ENCODE assay signal across 13 cellular contexts in genomic region chr14:103293465-103293864, GRCh38.
"Had no signal": no experiment of that assay in that cellular context is flagged by ENCODE, and none has a peak within 500 bp of the region (broad histone marks: within the 10 kb centered on the region; RNA-seq: fewer than 3 reads in every experiment).

No MANE protein-coding gene starts in this region.

- H3K36me3 Mint-ChIP-seq: activated naive CD4-positive, alpha-beta T cell treated with anti-CD3 and anti-CD28 coated beads, Interleukin-2, amount 50 U/mL, for 24 hours; activated naive CD8-positive, alpha-beta T cell treated with anti-CD3 and anti-CD28 coated beads, Interleukin-2, amount 10 ng/mL, durations not matched to agents 7 days and 5 days had no signal

- H3K4me1 ChIP-seq: ascending aorta had no signal

- DNase-seq: activated gamma-delta T cell, NCI-H1436 treated with DMSO at 0.1 percent for 48 hours, NCI-H524 treated with DMSO at 0.1 percent for 48 hours had no signal

- H3K27ac Mint-ChIP-seq: activated CD4-positive, alpha-beta T cell treated with anti-CD3 and anti-CD28 coated beads, Interleukin-2, amount 10 ng/mL, durations not matched to agents 24 days and 14 days; activated CD8-positive, alpha-beta T cell treated with anti-CD3 and anti-CD28 coated beads for 36 hours; activated naive CD8-positive, alpha-beta T cell treated with anti-CD3 and anti-CD28 coated beads, Interleukin-2, amount 10 ng/mL, durations not matched to agents 7 days and 5 days; activated T-cell treated with anti-CD3 and anti-CD28 coated beads, Interleukin-2, amount 50 U/mL, for 72 hours; activated T-helper 2 cell treated with anti-CD3 and anti-CD28 coated beads, Interferon-gamma antibody, Interleukin-2, Interleukin-4, amounts not matched to agents 10 μg/mL and 5 μg/mL and 100 μg/mL, durations not matched to agents 14 hours and 24 hours and 36 hours; T-helper 1 cell treated with Interleukin-12 subunit alpha and Interleukin-12 subunit beta and Interleukin-4 antibody, amounts not matched to agents 30 μg/mL and 1 μg/mL, for 36 hours; T-helper 2 cell treated with Interferon-gamma antibody and Interleukin-4, amounts not matched to agents 5 μg/mL and 100 μg/mL, for 36 hours had no signal

- H3K27me3 ChIP-seq: ascending aorta had no signal

- H3K36me3 ChIP-seq: ascending aorta had no signal

- H3K27ac ChIP-seq: ascending aorta, RWPE1 had no signal

- H3K9me3 ChIP-seq: ascending aorta had no signal

- H3K9me3 Mint-ChIP-seq: activated CD4-positive, alpha-beta T cell treated with anti-CD3 and anti-CD28 coated beads, Interleukin-2, amount 10 ng/mL, durations not matched to agents 24 days and 14 days; activated CD8-positive, alpha-beta T cell treated with anti-CD3 and anti-CD28 coated beads for 36 hours; activated naive CD4-positive, alpha-beta T cell treated with anti-CD3 and anti-CD28 coated beads, Interleukin-2, amount 50 U/mL, for 24 hours; activated naive CD8-positive, alpha-beta T cell treated with anti-CD3 and anti-CD28 coated beads, Interleukin-2, amount 10 ng/mL, durations not matched to agents 7 days and 5 days; activated T-cell treated with anti-CD3 and anti-CD28 coated beads, Interleukin-2, amount 50 U/mL, for 72 hours; activated T-helper 2 cell treated with anti-CD3 and anti-CD28 coated beads, Interferon-gamma antibody, Interleukin-2, Interleukin-4, amounts not matched to agents 10 μg/mL and 5 μg/mL and 100 μg/mL, durations not matched to agents 14 hours and 24 hours and 36 hours; T-helper 1 cell treated with Interleukin-12 subunit alpha and Interleukin-12 subunit beta and Interleukin-4 antibody, amounts not matched to agents 30 μg/mL and 1 μg/mL, for 36 hours; T-helper 2 cell treated with Interferon-gamma antibody and Interleukin-4, amounts not matched to agents 5 μg/mL and 100 μg/mL, for 36 hours had no signal

- H3K4me3 ChIP-seq: ascending aorta had no signal

- H3K4me3 Mint-ChIP-seq: activated CD4-positive, alpha-beta T cell treated with anti-CD3 and anti-CD28 coated beads, Interleukin-2, amount 10 ng/mL, durations not matched to agents 24 days and 14 days; activated CD8-positive, alpha-beta T cell treated with anti-CD3 and anti-CD28 coated beads for 36 hours; activated naive CD4-positive, alpha-beta T cell treated with anti-CD3 and anti-CD28 coated beads, Interleukin-2, amount 50 U/mL, for 24 hours; activated naive CD8-positive, alpha-beta T cell treated with anti-CD3 and anti-CD28 coated beads, Interleukin-2, amount 10 ng/mL, durations not matched to agents 7 days and 5 days; activated T-cell treated with anti-CD3 and anti-CD28 coated beads, Interleukin-2, amount 50 U/mL, for 72 hours; T-helper 1 cell treated with Interleukin-12 subunit alpha and Interleukin-12 subunit beta and Interleukin-4 antibody, amounts not matched to agents 30 μg/mL and 1 μg/mL, for 36 hours; T-helper 2 cell treated with Interferon-gamma antibody and Interleukin-4, amounts not matched to agents 5 μg/mL and 100 μg/mL, for 36 hours had no signal

- H3K4me1 Mint-ChIP-seq: activated CD4-positive, alpha-beta T cell treated with anti-CD3 and anti-CD28 coated beads, Interleukin-2, amount 10 ng/mL, durations not matched to agents 24 days and 14 days; activated naive CD4-positive, alpha-beta T cell treated with anti-CD3 and anti-CD28 coated beads, Interleukin-2, amount 50 U/mL, for 24 hours; activated naive CD8-positive, alpha-beta T cell treated with anti-CD3 and anti-CD28 coated beads, Interleukin-2, amount 10 ng/mL, durations not matched to agents 7 days and 5 days had no signal
